ENCODE assay signal across 8 cellular contexts in genomic region chr11:119339581-119340334, GRCh38. TPM values are rescaled to one million over a fixed set of nuclear protein-coding genes. Genes with fewer than 3 reads are reported as not detected.
A peak's percentile ranks its signal among the peaks of the same experiment; 100 is the strongest.
DNase-seq lines count a peak whose midpoint lies in the region; ATAC-seq and TF ChIP-seq lines count a peak whose summit lies in the region.

No MANE protein-coding gene starts in this region.

- H2BK120ac ChIP-seq in trophoblast cell (ENCODE audit: insufficient read depth, low read length, poor library complexity), result peak overlapping the region; percentile 37

- H3K79me1 ChIP-seq in trophoblast cell (ENCODE audit: low read length), result peaks cover 7% of the 10 kb centered on the region

- TF ChIP-seq RAD21 in Ishikawa (IDR thresholded peaks at IDR 0.05; ENCODE audit: low read depth), result peak; percentile 36; the same call in 1 of the 2 replicates

- H2AK5ac ChIP-seq in trophoblast cell (ENCODE audit: low read length), result peak overlapping the region; percentile 1

- H3K79me2 ChIP-seq in trophoblast cell (ENCODE audit: control insufficient read depth, insufficient read depth, low read length, poor library complexity), result peaks cover 5% of the 10 kb centered on the region

- H3K4me3 ChIP-seq in heart right ventricle, result peak overlapping the region; percentile 61 to 91 (median 78)
- H3K4me3 ChIP-seq in trophoblast cell (ENCODE audit: low read depth, low read length), result peak overlapping the region; percentile 57

- DNase-seq in Caki2 (ENCODE audit: low read depth) (peak; percentile 27), amniotic stem cell (lab: John Stamatoyannopoulos, UW) (peak; percentile 22), heart right ventricle (peak; percentile 77 to 85), trophoblast cell (peak in 1 of 2 donors; percentile 63), DMS153 (lab: John Stamatoyannopoulos, UW) (no peak), A172 (ENCODE audit: low spot score) (no peak)

- WGBS in heart right ventricle, 2 donors, result 1 to 3% methylated on average over 71 to 88 of the region's 88 CpGs
- WGBS in trophoblast cell (ENCODE audit: extremely low coverage, insufficient coverage, insufficient read length), result no CpG with 5 or more reads among the region's 88 CpGs

- H2BK5ac ChIP-seq in trophoblast cell (ENCODE audit: low read depth, low read length, poor library complexity), result no peak overlapping the region

- TF ChIP-seq EP300 in Ishikawa (IDR thresholded peaks at IDR 0.05; ENCODE audit: borderline replicate concordance), result no peak

- peak overlapping the region; percentile 27 for H3K18ac ChIP-seq in trophoblast cell (ENCODE audit: low read length)

- H4K12ac ChIP-seq in trophoblast cell (ENCODE audit: low read depth, low read length), result peak overlapping the region; percentile 75

- H3K9ac ChIP-seq in trophoblast cell (ENCODE audit: low read length), result no peak overlapping the region

- H3K9me3 ChIP-seq in heart right ventricle (no peaks in the 10 kb centered on the region), trophoblast cell (ENCODE audit: insufficient read depth, low read depth, low read length) (peaks cover 2% of the 10 kb centered on the region)

- H3K4me1 ChIP-seq in heart right ventricle (peaks cover 22 to 64% (median 56%) of the 10 kb centered on the region in 9 donors), trophoblast cell (ENCODE audit: control insufficient read depth in 1 of 2, insufficient read depth in 2 of 2, low read length in 2 of 2) (peaks cover 31 to 41% of the 10 kb centered on the region in 2 experiments)

- H3K14ac ChIP-seq in trophoblast cell (ENCODE audit: low read length), result peak overlapping the region; percentile 57

- peak overlapping the region; percentile 48 for H2AFZ ChIP-seq in trophoblast cell (ENCODE audit: insufficient read depth, low read length, poor library complexity)

- H3K27me3 ChIP-seq in heart right ventricle, result peaks cover 0 to 38% (median 0%) of the 10 kb centered on the region in 7 donors
- peaks cover 26% of the 10 kb centered on the region for H3K27me3 ChIP-seq in trophoblast cell (ENCODE audit: insufficient read depth, low read length)

- intact Hi-C loops in heart right ventricle (cut with DNase I), result loop anchor here in 4 of 10 donors (5.0 to 10.0 kb wide), 4 partner anchors 33 to 135 kb away; partner anchors contain the start of genes CBL (in 1 of the 4) and USP2 (in 1 of the 4)

- H4K8ac ChIP-seq in trophoblast cell (ENCODE audit: low read depth, low read length), result peak overlapping the region; percentile 75

- H2BK12ac ChIP-seq in trophoblast cell (ENCODE audit: low read length), result peak overlapping the region; percentile 18

- H3K4ac ChIP-seq in trophoblast cell (ENCODE audit: low read depth, low read length), result no peak overlapping the region

- no peak overlapping the region for H3K23ac ChIP-seq in trophoblast cell (ENCODE audit: low read length)

- in situ Hi-C loops in Caki2 (cut with HindIII; ENCODE audit: low pct_unique_long_range_greater_than_20kb, low sequenced_read_pairs), result no loop called here

- peak; percentile 93 to 98 (median 96) for TF ChIP-seq CTCF in heart right ventricle (IDR thresholded peaks at IDR 0.05)

- H3K36me3 ChIP-seq in heart right ventricle (peaks cover 0 to 23% (median 8%) of the 10 kb centered on the region in 9 donors), trophoblast cell (ENCODE audit: control insufficient read depth in 1 of 2, insufficient read depth in 2 of 2, low read length in 2 of 2) (peaks cover 11 to 12% of the 10 kb centered on the region in 2 experiments)

- H3K27ac ChIP-seq in heart right ventricle (peak overlapping the region; percentile 85 to 100 (median 97)), trophoblast cell (ENCODE audit: low read depth, low read length) (no peak overlapping the region)

- ATAC-seq in heart right ventricle, result peak; percentile 52 to 80 (median 65)
- no peak for ATAC-seq in GM19395 (IDR thresholded peaks at IDR 0.05; ENCODE audit: unreplicated experiment)

- peak overlapping the region; percentile 79 for H3K4me2 ChIP-seq in trophoblast cell (ENCODE audit: low read length)

- H4K91ac ChIP-seq in trophoblast cell (ENCODE audit: low read depth, low read length), result peak overlapping the region; percentile 25

TF ChIP-seq in Ishikawa, 13 proteins besides CTCF, POLR2A, EP300 and RAD21:
- TF ChIP-seq MAX (IDR thresholded peaks at IDR 0.05) (no peak), ZBTB7A (IDR thresholded peaks at IDR 0.05; ENCODE audit: low read depth) (no peak), FOXM1 (IDR thresholded peaks at IDR 0.05; ENCODE audit: borderline replicate concordance, low read depth) (no peak), TCF12 (IDR thresholded peaks at IDR 0.05; ENCODE audit: low read depth) (no peak), USF1 (IDR thresholded peaks at IDR 0.05) (no peak), NFIC (IDR thresholded peaks at IDR 0.05) (no peak), EGR1 (IDR thresholded peaks at IDR 0.05) (no peak), TEAD4 (IDR thresholded peaks at IDR 0.05) (no peak), TAF1 (IDR thresholded peaks at IDR 0.05; ENCODE audit: low read depth) (no peak), REST (IDR thresholded peaks at IDR 0.05; ENCODE audit: low read depth) (no peak), CREB1 (IDR thresholded peaks at IDR 0.05; ENCODE audit: low read depth) (no peak), CEBPB (IDR thresholded peaks at IDR 0.05) (no peak), YY1 (IDR thresholded peaks at IDR 0.05; ENCODE audit: low read depth) (no peak)

RNA-seq across cellular contexts. Expression of gene C1QTNF5, which starts 0.9 kb away (rescaled TPM):
- total RNA-seq in Caki2 (2014; rRNA removed; shearing (Covaris generic); ENCODE audit: low replicate concordance), result not detected in 2 replicates
- total RNA-seq in heart right ventricle, result 10 to 100 TPM; 11.4 to 25.1 (median 19.9) TPM
- polyA plus RNA-seq in heart right ventricle, result 10 to 100 TPM; 32.8 to 35.7 TPM
- polyA plus RNA-seq in trophoblast cell (2013), result 1.3 and 1.8 TPM in 2 replicates
- not detected in 2 replicates for total RNA-seq in A172 (2014; rRNA removed; shearing (Covaris generic))

RNA-seq across cellular contexts. Expression of gene RNF26, which starts 5.4 kb away (rescaled TPM):
- 8.0 and 13.4 TPM in 2 replicates for total RNA-seq in Caki2 (2014; rRNA removed; shearing (Covaris generic); ENCODE audit: low replicate concordance)
- 10 to 100 TPM; 11.1 to 17.6 (median 13.4) TPM for total RNA-seq in heart right ventricle
- 10 to 100 TPM in 1 of 2 donors, 1 to 10 TPM in 1; 6.4 to 13.2 TPM for polyA plus RNA-seq in heart right ventricle
- polyA plus RNA-seq in trophoblast cell (2013), result 40.9 and 41.2 TPM in 2 replicates
- total RNA-seq in A172 (2014; rRNA removed; shearing (Covaris generic)), result 3.9 and 5.0 TPM in 2 replicates

RNA-seq across cellular contexts. Expression of gene MFRP, which starts 6.7 kb away (rescaled TPM):
- total RNA-seq in Caki2 (2014; rRNA removed; shearing (Covaris generic); ENCODE audit: low replicate concordance), result not detected in 2 replicates
- total RNA-seq in heart right ventricle, result not detected
- polyA plus RNA-seq in heart right ventricle, result under 1 TPM in 1 of 2 donors, not detected in 1; 0.04 TPM
- not detected in 2 replicates for polyA plus RNA-seq in trophoblast cell (2013)
- total RNA-seq in A172 (2014; rRNA removed; shearing (Covaris generic)), result not detected in 2 replicates

RNA-seq across cellular contexts. Expression of gene MCAM, which starts 22.8 kb away (rescaled TPM):
- total RNA-seq in Caki2 (2014; rRNA removed; shearing (Covaris generic); ENCODE audit: low replicate concordance), result 0.27 TPM in 1 of 2 replicates, not detected in the other
- 100 to 1,000 TPM in 4 of 10 donors, 10 to 100 TPM in 6; 37.8 to 136 (median 96.9) TPM for total RNA-seq in heart right ventricle
- polyA plus RNA-seq in heart right ventricle, result 10 to 100 TPM; 35.8 to 97.5 TPM
- 42.9 and 51.1 TPM in 2 replicates for polyA plus RNA-seq in trophoblast cell (2013)
- total RNA-seq in A172 (2014; rRNA removed; shearing (Covaris generic)), result 25.4 and 42.9 TPM in 2 replicates

RNA-seq across cellular contexts. Expression of gene USP2, which starts 41.7 kb away (rescaled TPM):
- total RNA-seq in Caki2 (2014; rRNA removed; shearing (Covaris generic); ENCODE audit: low replicate concordance), result 3.7 TPM in 1 of 2 replicates, not detected in the other
- 100 to 1,000 TPM in 9 of 10 donors, 10 to 100 TPM in 1; 87.0 to 183 (median 136) TPM for total RNA-seq in heart right ventricle
- 10 to 100 TPM; 42.0 to 64.9 TPM for polyA plus RNA-seq in heart right ventricle
- 3.2 and 3.3 TPM in 2 replicates for polyA plus RNA-seq in trophoblast cell (2013)
- total RNA-seq in A172 (2014; rRNA removed; shearing (Covaris generic)), result 0.17 TPM in 1 of 2 replicates, not detected in the other

Comparison
In these comparisons a context has a peak if more than half of its experiments do, and no peak if none do; other contexts are left out.
1. DNase-seq: peak in Caki2 (single experiment), amniotic stem cell (single experiment) and heart right ventricle (2 of 2); none in DMS153 (single experiment) and A172 (single experiment).
2. RNA of gene C1QTNF5, which starts 0.9 kb away (total RNA-seq): 11.4 to 25.1 TPM in heart right ventricle; not detected in Caki2 and not detected in A172; every median in the first group is over 10 times any median in the second.